ENCODE assay signal across 14 cellular contexts in the genomic region with DNA sequence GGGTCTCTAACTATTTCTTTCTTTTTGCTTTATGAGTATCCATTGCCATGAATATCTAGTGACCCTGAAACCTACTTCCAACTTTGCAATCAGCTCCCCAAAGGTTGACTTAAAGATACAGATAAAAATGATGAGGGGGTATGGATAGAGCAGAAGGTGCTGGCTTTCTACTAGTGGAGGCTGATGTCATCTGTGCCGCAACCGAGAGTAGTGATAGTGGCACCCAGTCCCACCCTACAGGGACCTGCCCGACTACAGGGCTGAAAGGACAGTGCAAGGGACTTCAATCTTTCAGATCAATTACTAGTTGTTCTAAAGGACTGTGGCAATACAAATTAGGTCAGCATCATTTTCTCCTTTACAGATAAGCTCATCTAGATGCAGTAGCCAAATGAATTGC.
DNase-seq lines count a peak whose midpoint lies in the region; ATAC-seq lines count a peak whose summit lies in the region.
"Had no signal": no experiment of that assay in that cellular context is flagged by ENCODE, and none has a peak within 500 bp of the region (broad histone marks: within the 10 kb centered on the region; RNA-seq: fewer than 3 reads in every experiment).

No MANE protein-coding gene starts in this region.

- ATAC-seq in activated naive CD4-positive, alpha-beta T cell treated with anti-CD3 and anti-CD28 coated beads, Interleukin-2, amount 50 U/mL, for 72 hours: peak; percentile 73 to 75
- peak; percentile 88 for ATAC-seq in stimulated activated effector memory CD8-positive, alpha-beta T cell treated with anti-CD3 and anti-CD28 coated beads, Interleukin-12 subunit alpha, Interleukin-12 subunit beta, amount 100 ng/mL, for 72 hours
- ATAC-seq in GM19395 (IDR thresholded peaks at IDR 0.05; ENCODE audit: unreplicated experiment) (no peak), HG03095 (IDR thresholded peaks at IDR 0.05; ENCODE audit: unreplicated experiment) (no peak)
- ATAC-seq: GM12878, sciatic nerve had no signal

- peaks cover 6% of the 10 kb centered on the region for H3K9me3 Mint-ChIP-seq in activated T-cell treated with anti-CD3 and anti-CD28 coated beads, Interleukin-2, amount 50 U/mL, for 24 hours
- peaks cover 13% of the 10 kb centered on the region for H3K9me3 Mint-ChIP-seq in activated CD4-positive, alpha-beta T cell treated with anti-CD3 and anti-CD28 coated beads, Interleukin-2, amount 10 ng/mL, durations not matched to agents 24 days and 14 days
- peaks cover 4 to 9% of the 10 kb centered on the region in 2 donors for H3K9me3 Mint-ChIP-seq in activated naive CD4-positive, alpha-beta T cell treated with anti-CD3 and anti-CD28 coated beads, Interleukin-2, amount 50 U/mL, for 72 hours
- H3K9me3 Mint-ChIP-seq in stimulated activated effector memory CD8-positive, alpha-beta T cell treated with anti-CD3 and anti-CD28 coated beads, Interleukin-12 subunit alpha, Interleukin-12 subunit beta, amount 100 ng/mL, for 72 hours: peaks cover 7% of the 10 kb centered on the region

- H3K27ac Mint-ChIP-seq in activated T-cell treated with anti-CD3 and anti-CD28 coated beads, Interleukin-2, amount 50 U/mL, for 24 hours: no peak overlapping the region
- H3K27ac Mint-ChIP-seq in activated CD4-positive, alpha-beta T cell treated with anti-CD3 and anti-CD28 coated beads, Interleukin-2, amount 10 ng/mL, durations not matched to agents 24 days and 14 days: no peak overlapping the region
- H3K27ac Mint-ChIP-seq in activated naive CD4-positive, alpha-beta T cell treated with anti-CD3 and anti-CD28 coated beads, Interleukin-2, amount 50 U/mL, for 72 hours: no peak overlapping the region
- H3K27ac Mint-ChIP-seq in stimulated activated effector memory CD8-positive, alpha-beta T cell treated with anti-CD3 and anti-CD28 coated beads, Interleukin-12 subunit alpha, Interleukin-12 subunit beta, amount 100 ng/mL, for 72 hours: no peak overlapping the region

- no peak overlapping the region for H3K4me3 Mint-ChIP-seq in activated T-cell treated with anti-CD3 and anti-CD28 coated beads, Interleukin-2, amount 50 U/mL, for 24 hours
- H3K4me3 Mint-ChIP-seq in activated CD4-positive, alpha-beta T cell treated with anti-CD3 and anti-CD28 coated beads, Interleukin-2, amount 10 ng/mL, durations not matched to agents 24 days and 14 days: no peak overlapping the region
- H3K4me3 Mint-ChIP-seq in stimulated activated effector memory CD8-positive, alpha-beta T cell treated with anti-CD3 and anti-CD28 coated beads, Interleukin-12 subunit alpha, Interleukin-12 subunit beta, amount 100 ng/mL, for 72 hours: no peak overlapping the region

- peaks cover 33% of the 10 kb centered on the region for H3K4me1 Mint-ChIP-seq in activated T-cell treated with anti-CD3 and anti-CD28 coated beads, Interleukin-2, amount 50 U/mL, for 24 hours (ENCODE audit: low read depth)
- H3K4me1 Mint-ChIP-seq in activated CD4-positive, alpha-beta T cell treated with anti-CD3 and anti-CD28 coated beads, Interleukin-2, amount 10 ng/mL, durations not matched to agents 24 days and 14 days: peaks cover 31% of the 10 kb centered on the region
- H3K4me1 Mint-ChIP-seq in stimulated activated effector memory CD8-positive, alpha-beta T cell treated with anti-CD3 and anti-CD28 coated beads, Interleukin-12 subunit alpha, Interleukin-12 subunit beta, amount 100 ng/mL, for 72 hours: peaks cover 9% of the 10 kb centered on the region

- no peaks in the 10 kb centered on the region for H3K27me3 Mint-ChIP-seq in activated T-cell treated with anti-CD3 and anti-CD28 coated beads, Interleukin-2, amount 50 U/mL, for 24 hours
- H3K27me3 Mint-ChIP-seq in activated CD4-positive, alpha-beta T cell treated with anti-CD3 and anti-CD28 coated beads, Interleukin-2, amount 10 ng/mL, durations not matched to agents 24 days and 14 days: no peaks in the 10 kb centered on the region

- intact Hi-C loops in activated CD4-positive, alpha-beta T cell treated with anti-CD3 and anti-CD28 coated beads, Interleukin-2, amount 10 ng/mL, durations not matched to agents 24 days and 14 days (cut with micrococcal nuclease): loop anchor here (2.0 to 10.0 kb wide), 4 partner anchors 18 to 218 kb away; no protein-coding TSS in a partner anchor

- DNase-seq in activated T-cell treated with anti-CD3 and anti-CD28 coated beads for 1 hour (ENCODE audit: low read depth) (peak; percentile 31), NCI-H1436 treated with DMSO at 0.1 percent for 48 hours (lab: John Stamatoyannopoulos, UW) (no peak)
- DNase-seq in activated T-cell treated with anti-CD3 and anti-CD28 coated beads, Interleukin-2, amount 50 U/mL, for 24 hours: no peak
- DNase-seq in activated CD4-positive, alpha-beta T cell treated with anti-CD3 and anti-CD28 coated beads, Interleukin-2, amount 10 ng/mL, durations not matched to agents 24 days and 14 days: peak; percentile 74
- DNase-seq in activated naive CD4-positive, alpha-beta T cell treated with anti-CD3 and anti-CD28 coated beads, Interleukin-2, amount 50 U/mL, for 72 hours (ENCODE audit: low spot score in 2 of 2): no peak
- DNase-seq in stimulated activated effector memory CD8-positive, alpha-beta T cell treated with anti-CD3 and anti-CD28 coated beads, Interleukin-12 subunit alpha, Interleukin-12 subunit beta, amount 100 ng/mL, for 72 hours (ENCODE audit: low spot score in 2 of 2): no peak
- DNase-seq: H7, islet precursor cell, NCI-H82, RPMI8226 had no signal

- H3K36me3 Mint-ChIP-seq in activated T-cell treated with anti-CD3 and anti-CD28 coated beads, Interleukin-2, amount 50 U/mL, for 24 hours (ENCODE audit: low read depth): no peaks in the 10 kb centered on the region
- H3K36me3 Mint-ChIP-seq in activated CD4-positive, alpha-beta T cell treated with anti-CD3 and anti-CD28 coated beads, Interleukin-2, amount 10 ng/mL, durations not matched to agents 24 days and 14 days (ENCODE audit: low read depth): peaks cover 10% of the 10 kb centered on the region
- H3K36me3 Mint-ChIP-seq in activated naive CD4-positive, alpha-beta T cell treated with anti-CD3 and anti-CD28 coated beads, Interleukin-2, amount 50 U/mL, for 72 hours: peaks cover 5 to 9% of the 10 kb centered on the region in 2 donors
- no peaks in the 10 kb centered on the region for H3K36me3 Mint-ChIP-seq in stimulated activated effector memory CD8-positive, alpha-beta T cell treated with anti-CD3 and anti-CD28 coated beads, Interleukin-12 subunit alpha, Interleukin-12 subunit beta, amount 100 ng/mL, for 72 hours

Comparison
In these comparisons a context has a peak if more than half of its experiments do, and no peak if none do; other contexts are left out.
1. DNase-seq: peak in activated T-cell treated with anti-CD3 and anti-CD28 coated beads for 1 hour (single experiment) and activated CD4-positive, alpha-beta T cell treated with anti-CD3 and anti-CD28 coated beads, Interleukin-2, amount 10 ng/mL, durations not matched to agents 24 days and 14 days (single experiment); none in activated T-cell treated with anti-CD3 and anti-CD28 coated beads, Interleukin-2, amount 50 U/mL, for 24 hours (single experiment), activated naive CD4-positive, alpha-beta T cell treated with anti-CD3 and anti-CD28 coated beads, Interleukin-2, amount 50 U/mL, for 72 hours (0 of 2), stimulated activated effector memory CD8-positive, alpha-beta T cell treated with anti-CD3 and anti-CD28 coated beads, Interleukin-12 subunit alpha, Interleukin-12 subunit beta, amount 100 ng/mL, for 72 hours (0 of 2) and NCI-H1436 treated with DMSO at 0.1 percent for 48 hours (single experiment).
2. ATAC-seq: peak in activated naive CD4-positive, alpha-beta T cell treated with anti-CD3 and anti-CD28 coated beads, Interleukin-2, amount 50 U/mL, for 72 hours (2 of 2) and stimulated activated effector memory CD8-positive, alpha-beta T cell treated with anti-CD3 and anti-CD28 coated beads, Interleukin-12 subunit alpha, Interleukin-12 subunit beta, amount 100 ng/mL, for 72 hours (single experiment); none in GM19395 (single experiment) and HG03095 (single experiment).